ENCODE assay signal across 17 cellular contexts in genomic region chr16:85696761-85697160, GRCh38. TPM values are rescaled to one million over a fixed set of nuclear protein-coding genes. Genes with fewer than 3 reads are reported as not detected.
DNase-seq lines count a peak whose midpoint lies in the region; ATAC-seq, FAIRE-seq and TF ChIP-seq lines count a peak whose summit lies in the region.
"Had no signal": no experiment of that assay in that cellular context is flagged by ENCODE, and none has a peak within 500 bp of the region (broad histone marks: within the 10 kb centered on the region; RNA-seq: fewer than 3 reads in every experiment).

No MANE protein-coding gene starts in this region.

- H3K4ac ChIP-seq in H1 (replicated peaks; ENCODE audit: insufficient read length, low read depth, low read length): no peak overlapping the region

- POLR2A ChIA-PET in HEK293 (lab: Yijun Ruan, JAX): no interaction called here
- POLR2A ChIA-PET in H1 (lab: Charles Lee; ENCODE audit: partially characterized antibody): no interaction called here

- H3K36me3 ChIP-seq in HEK293 (ENCODE audit: control insufficient read depth in 2 of 2, insufficient read depth in 1 of 2, low read length in 2 of 2): no peaks in the 10 kb centered on the region
- no peaks in the 10 kb centered on the region for H3K36me3 ChIP-seq in H1 (ENCODE audit: control insufficient read depth in 2 of 4, insufficient read depth in 4 of 4, low read length in 3 of 4)
- no peaks in the 10 kb centered on the region for H3K36me3 ChIP-seq in osteoblast (ENCODE audit: insufficient read depth, low read length)

- H3K27ac ChIP-seq in HEK293 (ENCODE audit: extremely low read depth, low read depth, low read length): no peak overlapping the region
- no peak overlapping the region for H3K27ac ChIP-seq in H1 (ENCODE audit: low read depth, low read length)
- no peak overlapping the region for H3K27ac ChIP-seq in osteoblast (ENCODE audit: low read depth, low read length)
- H3K27ac ChIP-seq: A549, HL-60 had no signal

- no peak overlapping the region for H2BK12ac ChIP-seq in H1 (ENCODE audit: low read depth, low read length)

- no peak for ATAC-seq in HG03354 (IDR thresholded peaks at IDR 0.05; ENCODE audit: poor library complexity, severe bottlenecking, unreplicated experiment)
- ATAC-seq: A549 had no signal

- TF ChIP-seq EP300 in H1 (IDR thresholded peaks at IDR 0.05; ENCODE audit: borderline replicate concordance in 1 of 2, low read depth in 2 of 2, low read length in 2 of 2): no peak

- no peak overlapping the region for H3K4me3 ChIP-seq in HEK293 (ENCODE audit: low read depth, low read length)
- no peak overlapping the region for H3K4me3 ChIP-seq in H1 (ENCODE audit: extremely low read depth in 1 of 4, insufficient read depth in 2 of 4, low read depth in 3 of 4, low read length in 4 of 4)
- H3K4me3 ChIP-seq in osteoblast (ENCODE audit: insufficient read depth, low read length): no peak overlapping the region
- H3K4me3 ChIP-seq: A549 had no signal

- H3K4me2 ChIP-seq in H1 (ENCODE audit: insufficient read depth in 1 of 2, low read depth in 2 of 2, low read length in 2 of 2) (no peak overlapping the region), osteoblast (ENCODE audit: insufficient read depth, low read length) (no peak overlapping the region)
- H3K4me2 ChIP-seq: A549 had no signal

- H2BK5ac ChIP-seq in H1 (ENCODE audit: low read depth, low read length): no peak overlapping the region

- WGBS in H1 (ENCODE audit: extremely low coverage in 1 of 2, insufficient coverage in 1 of 2, insufficient read length in 1 of 2, insufficient replicate concordance in 2 of 2, low coverage in 1 of 2, low lambda C conversion rate in 2 of 2, missing lambda C conversion rate in 1 of 2), 2 experiments: 93% methylated on average over 15 of the region's 15 CpGs; no CpG with 5 or more reads in 1 of the 2 experiments

- H2AFZ ChIP-seq in H1 (ENCODE audit: low read length): no peak overlapping the region
- H2AFZ ChIP-seq in osteoblast (ENCODE audit: low read length): no peak overlapping the region

- no peak overlapping the region for H4K91ac ChIP-seq in H1 (replicated peaks; ENCODE audit: insufficient read length, low read length)

- CTCF ChIA-PET in HEK293 (lab: Yijun Ruan, JAX) (interaction anchor here (0.6 to 0.7 kb wide), 2 partner anchors 22 to 51 kb away, joined by 3 to 4 read pairs; no protein-coding TSS in a partner anchor), H1 (lab: Charles Lee; ENCODE audit: partially characterized antibody) (interaction anchor here (0.9 to 37.0 kb wide), 8 partner anchors 10 to 276 kb away, joined by 3 to 620 read pairs (median 4); no protein-coding TSS in a partner anchor)

- no peaks in the 10 kb centered on the region for H3K79me2 ChIP-seq in H1 (ENCODE audit: control insufficient read depth in 1 of 2, insufficient read depth in 2 of 2, low read length in 2 of 2)
- no peaks in the 10 kb centered on the region for H3K79me2 ChIP-seq in osteoblast (ENCODE audit: insufficient read depth, low read length)

- FAIRE-seq in H1 (lab: Jason Lieb, UNC): no peak
- FAIRE-seq: A549, GM12891 had no signal

- H3K23me2 ChIP-seq in H1 (ENCODE audit: low read depth, low read length): no peaks in the 10 kb centered on the region

- TF ChIP-seq CTCF in HEK293 (tag by site-specific recombination; IDR thresholded peaks at IDR 0.05): no peak
- TF ChIP-seq CTCF in H1 (IDR thresholded peaks at IDR 0.05; ENCODE audit: control extremely low read depth in 1 of 3, insufficient read depth in 1 of 3, low read depth in 1 of 3, low read length in 3 of 3): no peak
- TF ChIP-seq CTCF in osteoblast (IDR thresholded peaks at IDR 0.05; ENCODE audit: extremely low read depth, low read depth, low read length): no peak

- H2BK15ac ChIP-seq in H1 (ENCODE audit: low read length): no peak overlapping the region

- H3K27me3 ChIP-seq in H1 (replicated peaks in 1 of 4; ENCODE audit: control insufficient read depth in 3 of 4, extremely low read depth in 1 of 4, insufficient read depth in 3 of 4, low read length in 3 of 4) (no peaks in the 10 kb centered on the region), osteoblast (ENCODE audit: insufficient read depth, low read length) (peaks cover 31% of the 10 kb centered on the region)

- no peak overlapping the region for H2BK120ac ChIP-seq in H1 (replicated peaks; ENCODE audit: low read depth, low read length)

- no peak overlapping the region for H4K5ac ChIP-seq in H1 (ENCODE audit: insufficient read length, low read depth, low read length)

- no peaks in the 10 kb centered on the region for H3K79me1 ChIP-seq in H1 (ENCODE audit: low read depth, low read length)

- H4K8ac ChIP-seq in H1 (ENCODE audit: extremely low read depth, insufficient read depth, low read length): peak overlapping the region; percentile 57; the same call in 1 of the 2 replicates

- no peak overlapping the region for H3K14ac ChIP-seq in H1 (ENCODE audit: insufficient read length)

- TF ChIP-seq POLR2A in H1 (IDR thresholded peaks at IDR 0.05; ENCODE audit: control extremely low read depth in 1 of 2, low read depth in 2 of 2, low read length in 2 of 2): no peak

- H3K9me3 ChIP-seq in HEK293 (ENCODE audit: control insufficient read depth, insufficient read depth, low read depth, low read length): no peaks in the 10 kb centered on the region
- H3K9me3 ChIP-seq in H1 (ENCODE audit: insufficient read depth in 2 of 2, low read depth in 1 of 2, low read length in 1 of 2): no peaks in the 10 kb centered on the region
- H3K9me3 ChIP-seq in osteoblast (ENCODE audit: low read depth, low read length): no peaks in the 10 kb centered on the region
- H3K9me3 ChIP-seq: A549, Caco-2 had no signal

- peak; percentile 82 for DNase-seq in NCI-H2171 treated with DMSO at 0.1 percent for 48 hours (lab: John Stamatoyannopoulos, UW)
- DNase-seq in H1 (ENCODE audit: low read depth in 1 of 2, low spot score in 2 of 2): no peak
- DNase-seq in osteoblast (ENCODE audit: insufficient read length, low spot score, missing footprints): peak; percentile 21
- no peak for DNase-seq in activated CD8-positive, alpha-beta memory T cell treated with anti-CD3 and anti-CD28 coated beads for 24 hours
- no peak for DNase-seq in GF-D8 (lab: John Stamatoyannopoulos, UW)
- DNase-seq: Caco-2; CD4-positive, alpha-beta T cell; H7; NCI-H1417 treated with DMSO at 0.1 percent for 48 hours; NCI-H2029 treated with DMSO at 0.1 percent for 48 hours; NCI-H82; OCI-M1 had no signal

- no peaks in the 10 kb centered on the region for H3K4me1 ChIP-seq in HEK293 (ENCODE audit: control insufficient read depth, insufficient read depth, low read length)
- peaks cover 0 to 6% (median 2%) of the 10 kb centered on the region in 4 experiments; a peak in 3 of 7 replicates for H3K4me1 ChIP-seq in H1 (replicated peaks in 1 of 4; ENCODE audit: control insufficient read depth in 3 of 4, insufficient read depth in 4 of 4, low read length in 3 of 4)
- peaks cover 5% of the 10 kb centered on the region for H3K4me1 ChIP-seq in osteoblast (ENCODE audit: insufficient read depth, low read length)
- H3K4me1 ChIP-seq: A549 had no signal

- no peak overlapping the region for H3K18ac ChIP-seq in H1 (ENCODE audit: extremely low read depth, low read length)

- no peak for TF ChIP-seq RAD21 in H1 (IDR thresholded peaks at IDR 0.05 in 1 of 2, conservative IDR thresholded peaks at IDR 0.05 in 1 of 2; ENCODE audit: low read depth in 2 of 2, low read length in 2 of 2)

- no peak overlapping the region for H2AK5ac ChIP-seq in H1 (ENCODE audit: low read depth, low read length)

- H4K20me1 ChIP-seq in H1 (replicated peaks in 1 of 2; ENCODE audit: control insufficient read depth in 1 of 2, insufficient read depth in 2 of 2, low read length in 2 of 2) (no peaks in the 10 kb centered on the region), osteoblast (ENCODE audit: insufficient read depth, low read length) (no peaks in the 10 kb centered on the region)

- H3K23ac ChIP-seq in H1 (ENCODE audit: insufficient read length): no peak overlapping the region

- H2BK20ac ChIP-seq in H1 (ENCODE audit: low read length): no peak overlapping the region

- H3K9ac ChIP-seq in H1 (replicated peaks in 1 of 4; ENCODE audit: extremely low read depth in 1 of 4, low read depth in 3 of 4, low read length in 3 of 4): no peak overlapping the region

- H3K56ac ChIP-seq in H1 (replicated peaks; ENCODE audit: insufficient read length, low read depth, low read length): no peak overlapping the region

TF ChIP-seq in HEK293, 187 proteins besides CTCF, POLR2A, EP300 and RAD21:
- TF ChIP-seq SCRT2 (tag by site-specific recombination; IDR thresholded peaks at IDR 0.05) (0 out of 2 replicates have a peak, but pooled peaks have one; percentile 28), ZNF677 (tag by site-specific recombination; IDR thresholded peaks at IDR 0.05) (no peak), SCRT1 (tag by site-specific recombination; IDR thresholded peaks at IDR 0.05; ENCODE audit: borderline replicate concordance) (peak; percentile 52; the same call in 1 of the 2 replicates)

TF ChIP-seq in H1, 55 proteins besides CTCF, POLR2A, EP300 and RAD21 (continues in another document):
- TF ChIP-seq HDAC6 (IDR thresholded peaks at IDR 0.05; ENCODE audit: low read depth, low read length) (no peak), NRF1 (IDR thresholded peaks at IDR 0.05; ENCODE audit: low read depth, low read length) (no peak), RBBP5 (IDR thresholded peaks at IDR 0.05; ENCODE audit: borderline replicate concordance, low read depth, low read length) (no peak), TAF7 (optimal IDR thresholded peaks at IDR 0.05; ENCODE audit: borderline replicate concordance, low read depth, low read length) (no peak)

RNA-seq across cellular contexts. Expression of gene GINS2, which starts 8.0 kb away (rescaled TPM):
- total RNA-seq in H1 (2021; fragmentation: NEBNext Ultra II Directional; extraction: Animal tissue kit (Norgen Biotek cat#: 25700)): 51.4 and 59.1 TPM in 2 replicates
- polyA plus RNA-seq in H1 (2011; rRNA removed): 22.5 and 29.4 TPM in 2 replicates
- 31.5 TPM for polyA plus RNA-seq in H1 (2011; cell fraction: cytosol; rRNA removed)
- 18.3 TPM for polyA plus RNA-seq in H1 (2011; cell fraction: nucleus; rRNA removed)
- polyA plus RNA-seq in H1 (2012, experiment 1 of 2): 34.6 to 46.9 TPM (median 38.3 TPM) in 4 replicates
- 17.0 TPM for polyA plus RNA-seq in H1 (2012, experiment 2 of 2)
- 28.2 TPM for polyA plus RNA-seq in H1 (2013, experiment 1 of 2)
- 28.2 TPM for polyA plus RNA-seq in H1 (2013, experiment 2 of 2)
- polyA minus RNA-seq in H1 (2011; rRNA and poly(A)+ RNA removed): 24.8 and 29.1 TPM in 2 replicates
- 14.1 TPM for polyA minus RNA-seq in H1 (2011; cell fraction: cytosol; rRNA and poly(A)+ RNA removed)
- 18.6 TPM for polyA minus RNA-seq in H1 (2011; cell fraction: nucleus; rRNA and poly(A)+ RNA removed)
- total RNA-seq in osteoblast: 1.2 and 1.8 TPM in 2 replicates

RNA-seq across cellular contexts. Expression of gene C16orf74, which starts 54.1 kb away (rescaled TPM):
- total RNA-seq in H1 (2021; fragmentation: NEBNext Ultra II Directional; extraction: Animal tissue kit (Norgen Biotek cat#: 25700)): 6.1 and 7.3 TPM in 2 replicates
- 9.3 and 13.4 TPM in 2 replicates for polyA plus RNA-seq in H1 (2011; rRNA removed)
- 9.3 TPM for polyA plus RNA-seq in H1 (2011; cell fraction: cytosol; rRNA removed)
- 9.9 TPM for polyA plus RNA-seq in H1 (2011; cell fraction: nucleus; rRNA removed)
- 4.3 to 8.8 TPM (median 7.6 TPM) in 4 replicates for polyA plus RNA-seq in H1 (2012, experiment 1 of 2)
- 7.0 TPM for polyA plus RNA-seq in H1 (2012, experiment 2 of 2)
- polyA plus RNA-seq in H1 (2013, experiment 1 of 2): 9.0 TPM
- polyA plus RNA-seq in H1 (2013, experiment 2 of 2): 8.4 TPM
- 0.44 and 0.85 TPM in 2 replicates for polyA minus RNA-seq in H1 (2011; rRNA and poly(A)+ RNA removed)
- 2.2 TPM for polyA minus RNA-seq in H1 (2011; cell fraction: cytosol; rRNA and poly(A)+ RNA removed)
- polyA minus RNA-seq in H1 (2011; cell fraction: nucleus; rRNA and poly(A)+ RNA removed): 1.1 TPM
- total RNA-seq in osteoblast: 0.59 and 0.72 TPM in 2 replicates

Comparison
In these comparisons a context has a peak if more than half of its experiments do, and no peak if none do; other contexts are left out.
1. DNase-seq: peak in NCI-H2171 treated with DMSO at 0.1 percent for 48 hours (single experiment) and osteoblast (single experiment); none in H1 (0 of 2), activated CD8-positive, alpha-beta memory T cell treated with anti-CD3 and anti-CD28 coated beads for 24 hours (single experiment) and GF-D8 (single experiment).
2. RNA of gene GINS2, which starts 8.0 kb away (total RNA-seq): 51.4 to 59.1 TPM in H1; 1.2 to 1.8 TPM in osteoblast; every median in the first group is over 10 times any median in the second.